Comparison of ENCODE assay signal across 17 cellular contexts in the genomic region with DNA sequence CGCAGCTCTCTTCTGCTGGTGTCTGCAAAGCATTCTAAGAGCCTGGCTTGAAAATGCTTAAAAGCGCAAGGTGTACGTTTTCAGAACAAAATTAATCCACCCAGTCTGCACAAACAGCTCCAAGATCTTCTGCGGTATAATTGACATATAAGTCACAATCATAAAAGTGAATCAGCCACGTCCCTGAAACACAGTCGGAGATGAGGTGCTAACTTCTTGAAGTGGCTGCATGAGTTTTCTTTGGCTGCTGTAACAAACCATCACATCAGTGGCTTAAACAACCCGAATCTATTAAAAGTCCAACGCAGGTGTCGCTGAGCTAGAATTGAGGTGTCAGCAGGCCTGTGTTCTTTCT. TPM values are rescaled to one million over a fixed set of nuclear protein-coding genes. Genes with fewer than 3 reads are reported as not detected.
DNase-seq lines count a peak whose midpoint lies in the region; ATAC-seq and TF ChIP-seq lines count a peak whose summit lies in the region.
"Had no signal": no experiment of that assay in that cellular context is flagged by ENCODE, and none has a peak within 500 bp of the region (broad histone marks: within the 10 kb centered on the region; RNA-seq: fewer than 3 reads in every experiment).

No MANE protein-coding gene starts in this region.

- CTCF ChIA-PET in SK-N-SH (lab: Yijun Ruan, JAX) = interaction anchor here (0.9 to 3.6 kb wide), 6 partner anchors 32 to 489 kb away, joined by 3 to 11 read pairs (median 4); no protein-coding TSS in a partner anchor
- CTCF ChIA-PET in Caco-2 (lab: Charles Lee) = interaction anchor here (1.3 kb wide), 1 partner anchor 101 kb away, joined by 3 read pairs; no protein-coding TSS in a partner anchor
- CTCF ChIA-PET in activated CD8-positive, alpha-beta T cell treated with anti-CD3 and anti-CD28 coated beads, Interleukin-2, amount 10 ng/mL, durations not matched to agents 7 days and 5 days (lab: Charles Lee) = interaction anchor here (0.9 to 2.8 kb wide), 7 partner anchors 9 to 176 kb away, joined by 3 to 17 read pairs (median 4); no protein-coding TSS in a partner anchor

- no peak for TF ChIP-seq EP300 in SK-N-SH (IDR thresholded peaks at IDR 0.05; ENCODE audit: borderline replicate concordance in 1 of 2, low read depth in 1 of 2, low read length in 1 of 2)

- H3K36me3 ChIP-seq in SK-N-SH (replicated peaks in 1 of 2; ENCODE audit: control insufficient read depth in 1 of 2, insufficient read depth in 2 of 2, low read length in 1 of 2) (no peaks in the 10 kb centered on the region), Caco-2 (ENCODE audit: control insufficient read depth, insufficient read depth, low read length) (no peaks in the 10 kb centered on the region)
- H3K36me3 ChIP-seq: tibial artery had no signal

- 73% methylated on average over 9 of the region's 9 CpGs for WGBS in SK-N-SH (ENCODE audit: low lambda C conversion rate)

- no peaks in the 10 kb centered on the region for H3K9me2 ChIP-seq in SK-N-SH

- H3K4me3 Mint-ChIP-seq in Caco-2 (ENCODE audit: unreplicated experiment) (peak overlapping the region; percentile 47), natural killer cell (peak overlapping the region; percentile 73)
- H3K4me3 Mint-ChIP-seq in activated CD8-positive, alpha-beta T cell treated with anti-CD3 and anti-CD28 coated beads, Interleukin-2, amount 10 ng/mL, durations not matched to agents 7 days and 5 days = peak overlapping the region; percentile 60
- H3K4me3 Mint-ChIP-seq: activated B cell treated with CpG ODN at 0.5 μM for 24 hours had no signal

- no peak for TF ChIP-seq RAD21 in SK-N-SH (IDR thresholded peaks at IDR 0.05; ENCODE audit: low read length)

- H3K4me1 Mint-ChIP-seq in Caco-2 (ENCODE audit: low read depth, unreplicated experiment) = peaks cover 31% of the 10 kb centered on the region
- peaks cover 50% of the 10 kb centered on the region for H3K4me1 Mint-ChIP-seq in activated CD8-positive, alpha-beta T cell treated with anti-CD3 and anti-CD28 coated beads, Interleukin-2, amount 10 ng/mL, durations not matched to agents 7 days and 5 days (ENCODE audit: low read depth)
- H3K4me1 Mint-ChIP-seq in natural killer cell = peaks cover 36 to 52% of the 10 kb centered on the region in 2 donors

- no peaks in the 10 kb centered on the region for H3K9me3 Mint-ChIP-seq in Caco-2 (ENCODE audit: unreplicated experiment)
- no peaks in the 10 kb centered on the region for H3K9me3 Mint-ChIP-seq in activated CD8-positive, alpha-beta T cell treated with anti-CD3 and anti-CD28 coated beads, Interleukin-2, amount 10 ng/mL, durations not matched to agents 7 days and 5 days (ENCODE audit: insufficient read depth)
- no peaks in the 10 kb centered on the region for H3K9me3 Mint-ChIP-seq in natural killer cell
- H3K9me3 Mint-ChIP-seq: activated B cell treated with CpG ODN at 0.5 μM for 24 hours had no signal

- no peak overlapping the region for H2AFZ ChIP-seq in SK-N-SH (ENCODE audit: low read depth)
- H2AFZ ChIP-seq: GM23248 had no signal

- H3K4me3 ChIP-seq in SK-N-SH (ENCODE audit: low read depth in 2 of 2, low read length in 1 of 2) (no peak overlapping the region), Caco-2 (ENCODE audit: low read depth, low read length) (no peak overlapping the region)
- H3K4me3 ChIP-seq: GM23248, tibial artery had no signal

- intact Hi-C loops in Caco-2 (cut with micrococcal nuclease; ENCODE audit: unreplicated experiment) (loop anchor here (5.0 kb wide), 1 partner anchor 327 kb away; no protein-coding TSS in a partner anchor), natural killer cell (cut with micrococcal nuclease) (loop anchor here (5.0 kb wide), 1 partner anchor 37 kb away; no protein-coding TSS in a partner anchor)

- H3K79me2 ChIP-seq in SK-N-SH (ENCODE audit: insufficient read depth) = no peaks in the 10 kb centered on the region

- peaks cover 7% of the 10 kb centered on the region for H3K36me3 Mint-ChIP-seq in Caco-2 (ENCODE audit: insufficient read depth, unreplicated experiment)
- peaks cover 3% of the 10 kb centered on the region for H3K36me3 Mint-ChIP-seq in activated CD8-positive, alpha-beta T cell treated with anti-CD3 and anti-CD28 coated beads, Interleukin-2, amount 10 ng/mL, durations not matched to agents 7 days and 5 days (ENCODE audit: low read depth)
- no peaks in the 10 kb centered on the region for H3K36me3 Mint-ChIP-seq in natural killer cell

- H3K27ac Mint-ChIP-seq in Caco-2 (ENCODE audit: unreplicated experiment) (peak overlapping the region; percentile 95), natural killer cell (peak overlapping the region; percentile 76 to 80)
- peak overlapping the region; percentile 81 for H3K27ac Mint-ChIP-seq in activated CD8-positive, alpha-beta T cell treated with anti-CD3 and anti-CD28 coated beads, Interleukin-2, amount 10 ng/mL, durations not matched to agents 7 days and 5 days
- H3K27ac Mint-ChIP-seq: activated B cell treated with CpG ODN at 0.5 μM for 24 hours had no signal

- peak overlapping the region in 1 of 2 experiments; percentile 50; a peak in 2 of 4 replicates for H3K27ac ChIP-seq in SK-N-SH (ENCODE audit: low read depth in 2 of 2, low read length in 1 of 2)
- H3K27ac ChIP-seq: GM23248, tibial artery had no signal

- H3K27me3 Mint-ChIP-seq in Caco-2 (ENCODE audit: insufficient read depth, unreplicated experiment) = no peaks in the 10 kb centered on the region
- H3K27me3 Mint-ChIP-seq in activated CD8-positive, alpha-beta T cell treated with anti-CD3 and anti-CD28 coated beads, Interleukin-2, amount 10 ng/mL, durations not matched to agents 7 days and 5 days (ENCODE audit: low read depth) = no peaks in the 10 kb centered on the region
- no peaks in the 10 kb centered on the region for H3K27me3 Mint-ChIP-seq in natural killer cell (ENCODE audit: low read depth in 2 of 2)
- H3K27me3 Mint-ChIP-seq: activated B cell treated with CpG ODN at 0.5 μM for 24 hours had no signal

- POLR2A ChIA-PET in SK-N-SH (lab: Yijun Ruan, JAX) = no interaction called here
- POLR2A ChIA-PET in Caco-2 (lab: Charles Lee) = interaction anchor here (0.5 kb wide), 1 partner anchor 16 kb away, joined by 3 read pairs; no protein-coding TSS in a partner anchor
- POLR2A ChIA-PET in activated CD8-positive, alpha-beta T cell treated with anti-CD3 and anti-CD28 coated beads, Interleukin-2, amount 10 ng/mL, durations not matched to agents 7 days and 5 days (lab: Charles Lee) = interaction anchor here (1.0 to 4.4 kb wide), 8 partner anchors 10 to 38 kb away, joined by 3 to 38 read pairs (median 5); no protein-coding TSS in a partner anchor

- H3K9ac ChIP-seq in SK-N-SH = no peak overlapping the region
- H3K9ac ChIP-seq: GM23248 had no signal

- no TSS peak for BruUV-seq in Caco-2 (replicated peaks; lab: Mats Ljungman, UMichigan)

- no peaks in the 10 kb centered on the region for H4K20me1 ChIP-seq in SK-N-SH (ENCODE audit: insufficient read depth)

- no peaks in the 10 kb centered on the region for H3F3A ChIP-seq in SK-N-SH (replicated peaks; ENCODE audit: insufficient read depth)

- no peak for TF ChIP-seq CTCF in SK-N-SH (IDR thresholded peaks at IDR 0.05)
- no peak for TF ChIP-seq CTCF in Caco-2 (IDR thresholded peaks at IDR 0.05; ENCODE audit: insufficient read depth in 1 of 2, low read depth in 1 of 2, low read length in 1 of 2, severe bottlenecking in 1 of 2, unreplicated experiment in 1 of 2)
- no peak for TF ChIP-seq CTCF in natural killer cell (IDR thresholded peaks at IDR 0.05)

- H3K27me3 ChIP-seq in SK-N-SH (ENCODE audit: insufficient read depth) (no peaks in the 10 kb centered on the region), Caco-2 (replicated peaks; ENCODE audit: control insufficient read depth, insufficient read depth, low read length) (no peaks in the 10 kb centered on the region)
- H3K27me3 ChIP-seq: tibial artery had no signal

- DNase-seq in SK-N-SH = no peak
- DNase-seq in Caco-2 = no peak
- no peak for DNase-seq in activated CD8-positive, alpha-beta T cell treated with anti-CD3 and anti-CD28 coated beads, Interleukin-2, amount 10 ng/mL, durations not matched to agents 7 days and 5 days
- no peak for DNase-seq in natural killer cell
- DNase-seq in NCI-H1436 (lab: John Stamatoyannopoulos, UW) = no peak
- DNase-seq in NCI-H748 (lab: John Stamatoyannopoulos, UW; ENCODE audit: unreplicated experiment) = no peak
- no peak for DNase-seq in NK-92 (lab: John Stamatoyannopoulos, UW; ENCODE audit: unreplicated experiment)
- DNase-seq: activated B cell treated with CpG ODN at 0.5 μM for 24 hours, cortex of kidney, GM23248, mesenchymal stem cell, NCI-H524 treated with DMSO at 0.1 percent for 48 hours, OCI-M1, SW 1271, tibial artery had no signal

- H3K4me1 ChIP-seq in SK-N-SH (ENCODE audit: control insufficient read depth in 1 of 2, insufficient read depth in 2 of 2, low read depth in 1 of 2, low read length in 1 of 2) = peaks cover 0 to 40% of the 10 kb centered on the region in 2 experiments; a peak in 2 of 4 replicates
- peaks cover 70% of the 10 kb centered on the region for H3K4me1 ChIP-seq in Caco-2
- H3K4me1 ChIP-seq: tibial artery had no signal

- H3K9me3 ChIP-seq in SK-N-SH = no peaks in the 10 kb centered on the region
- no peaks in the 10 kb centered on the region for H3K9me3 ChIP-seq in Caco-2
- H3K9me3 ChIP-seq: tibial artery had no signal

- ATAC-seq in SK-N-SH treated with all-trans-retinoic acid at 6 μM for 48 hours = no peak
- ATAC-seq in activated CD8-positive, alpha-beta T cell treated with anti-CD3 and anti-CD28 coated beads, Interleukin-2, amount 10 ng/mL, durations not matched to agents 7 days and 5 days = no peak
- no peak for ATAC-seq in natural killer cell
- ATAC-seq: sciatic nerve had no signal

- no peak overlapping the region for H3K4me2 ChIP-seq in SK-N-SH

TF ChIP-seq in SK-N-SH, 30 proteins besides CTCF, POLR2A, EP300 and RAD21 (continues in another document):
- no peak for TF ChIP-seq YY1 (IDR thresholded peaks at IDR 0.05; ENCODE audit: low read depth)

TF ChIP-seq in SK-N-SH treated with all-trans-retinoic acid at 6 μM for 48 hours, 23 proteins besides CTCF, POLR2A, EP300 and RAD21 (continues in another document):
- TF ChIP-seq, protein P1, sequence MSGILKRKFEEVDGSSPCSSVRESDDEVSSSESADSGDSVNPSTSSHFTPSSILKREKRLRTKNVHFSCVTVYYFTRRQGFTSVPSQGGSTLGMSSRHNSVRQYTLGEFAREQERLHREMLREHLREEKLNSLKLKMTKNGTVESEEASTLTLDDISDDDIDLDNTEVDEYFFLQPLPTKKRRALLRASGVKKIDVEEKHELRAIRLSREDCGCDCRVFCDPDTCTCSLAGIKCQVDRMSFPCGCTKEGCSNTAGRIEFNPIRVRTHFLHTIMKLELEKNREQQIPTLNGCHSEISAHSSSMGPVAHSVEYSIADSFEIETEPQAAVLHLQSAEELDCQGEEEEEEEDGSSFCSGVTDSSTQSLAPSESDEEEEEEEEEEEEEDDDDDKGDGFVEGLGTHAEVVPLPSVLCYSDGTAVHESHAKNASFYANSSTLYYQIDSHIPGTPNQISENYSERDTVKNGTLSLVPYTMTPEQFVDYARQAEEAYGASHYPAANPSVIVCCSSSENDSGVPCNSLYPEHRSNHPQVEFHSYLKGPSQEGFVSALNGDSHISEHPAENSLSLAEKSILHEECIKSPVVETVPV (CRISPR knock-in tag; IDR thresholded peaks at IDR 0.05) = no peak

RNA-seq across cellular contexts. Expression of a gene that starts 32.6 kb away (rescaled TPM):
- 20.6 and 24.0 TPM in 2 replicates for polyA plus RNA-seq in SK-N-SH (2012; rRNA removed)
- 22.6 and 24.1 TPM in 2 replicates for polyA plus RNA-seq in SK-N-SH (2012; cell fraction: cytosol; rRNA removed)
- 12.1 and 13.3 TPM in 2 replicates for polyA plus RNA-seq in SK-N-SH (2012; cell fraction: nucleus; rRNA removed)
- total RNA-seq in Caco-2 (2022) = 76.0 and 81.2 TPM in 2 replicates
- total RNA-seq in activated CD8-positive, alpha-beta T cell treated with anti-CD3 and anti-CD28 coated beads, Interleukin-2, amount 10 ng/mL, durations not matched to agents 7 days and 5 days = 100 to 1,000 TPM; 123 to 126 TPM
- 100 to 1,000 TPM; 492 to 756 (median 664) TPM for total RNA-seq in natural killer cell
